In genomic region chr13:92830821-92831220, GRCh38 we compare ENCODE assay signal across 28 cellular contexts.
"Had no signal": no experiment of that assay in that cellular context is flagged by ENCODE, and none has a peak within 500 bp of the region (broad histone marks: within the 10 kb centered on the region; RNA-seq: fewer than 3 reads in every experiment).

No MANE protein-coding gene starts in this region.

- DNase-seq: kidney; left colon; left lung; lower lobe of right lung; mammary epithelial cell; mesendoderm; naive B cell; natural killer cell; nephron progenitor cell; occipital lobe; retina; right cardiac atrium; sigmoid colon; small intestine; spleen; stimulated activated CD4-positive, alpha-beta T cell treated with anti-CD3 and anti-CD28 coated beads, Interleukin-4, amount 100 ng/mL, for 24 hours; stimulated activated naive CD4-positive, alpha-beta T cell; thyroid gland; transverse colon; upper lobe of left lung had no signal

- H3K9me3 Mint-ChIP-seq: nephron progenitor cell; neural progenitor cell; stimulated activated effector memory CD8-positive, alpha-beta T cell treated with anti-CD3 and anti-CD28 coated beads, Interleukin-12 subunit alpha, Interleukin-12 subunit beta, amount 100 ng/mL, for 72 hours had no signal

- H3K4me3 Mint-ChIP-seq: mesothelial cell of epicardium; naive B cell; natural killer cell; nephron progenitor cell; neural progenitor cell; stimulated activated effector memory CD8-positive, alpha-beta T cell treated with anti-CD3 and anti-CD28 coated beads, Interleukin-12 subunit alpha, Interleukin-12 subunit beta, amount 100 ng/mL, for 72 hours; stimulated activated naive CD8-positive, alpha-beta T cell treated with anti-CD3 and anti-CD28 coated beads, Interleukin-15, Interleukin-2, amounts not matched to agents 100 ng/mL and 50 ng/mL, for 24 hours had no signal

- H3K27me3 Mint-ChIP-seq: naive B cell; stimulated activated naive CD8-positive, alpha-beta T cell treated with anti-CD3 and anti-CD28 coated beads, Interleukin-15, Interleukin-2, amounts not matched to agents 100 ng/mL and 50 ng/mL, for 24 hours had no signal

- H3K4me1 ChIP-seq: left lung, lower lobe of right lung, neural progenitor cell, parathyroid adenoma, sigmoid colon, spleen, thyroid gland, transverse colon, upper lobe of left lung, vagina had no signal

- ATAC-seq: left colon; left lung; lower lobe of right lung; natural killer cell; right cardiac atrium; stimulated activated effector memory CD8-positive, alpha-beta T cell treated with anti-CD3 and anti-CD28 coated beads, Interleukin-12 subunit alpha, Interleukin-12 subunit beta, amount 100 ng/mL, for 72 hours had no signal

- H3K9me3 ChIP-seq: lower lobe of right lung, neutrophil, sigmoid colon, thyroid gland, transverse colon, upper lobe of left lung, vagina had no signal

- H3K9ac ChIP-seq: neural progenitor cell, parathyroid adenoma had no signal

- H3K79me2 ChIP-seq: parathyroid adenoma had no signal

- H3K27ac ChIP-seq: left lung, lower lobe of right lung, neural progenitor cell, neutrophil, parathyroid adenoma, sigmoid colon, spleen, thyroid gland, transverse colon, upper lobe of left lung, vagina had no signal

- H2AFZ ChIP-seq: neural progenitor cell, parathyroid adenoma had no signal

- H3K4me2 ChIP-seq: neural progenitor cell had no signal

- H3K27ac Mint-ChIP-seq: mesothelial cell of epicardium; naive B cell; natural killer cell; nephron progenitor cell; neural progenitor cell; progenitor cell of endocrine pancreas; stimulated activated effector memory CD8-positive, alpha-beta T cell treated with anti-CD3 and anti-CD28 coated beads, Interleukin-12 subunit alpha, Interleukin-12 subunit beta, amount 100 ng/mL, for 72 hours; stimulated activated naive CD8-positive, alpha-beta T cell treated with anti-CD3 and anti-CD28 coated beads, Interleukin-15, Interleukin-2, amounts not matched to agents 100 ng/mL and 50 ng/mL, for 24 hours had no signal

- H3K36me3 Mint-ChIP-seq: mesothelial cell of epicardium; naive B cell; natural killer cell; neural progenitor cell; stimulated activated effector memory CD8-positive, alpha-beta T cell treated with anti-CD3 and anti-CD28 coated beads, Interleukin-12 subunit alpha, Interleukin-12 subunit beta, amount 100 ng/mL, for 72 hours had no signal

- H3K27me3 ChIP-seq: left lung, neural progenitor cell, neutrophil, sigmoid colon, spleen, thyroid gland, transverse colon, upper lobe of left lung, vagina had no signal

- H3K4me1 Mint-ChIP-seq: naive B cell; natural killer cell; nephron progenitor cell; neural progenitor cell; stimulated activated effector memory CD8-positive, alpha-beta T cell treated with anti-CD3 and anti-CD28 coated beads, Interleukin-12 subunit alpha, Interleukin-12 subunit beta, amount 100 ng/mL, for 72 hours had no signal

- H3K36me3 ChIP-seq: left lung, lower lobe of right lung, neural progenitor cell, neutrophil, sigmoid colon, spleen, thyroid gland, transverse colon, upper lobe of left lung, vagina had no signal

- H3K4me3 ChIP-seq: left lung, lower lobe of right lung, neural progenitor cell, sigmoid colon, spleen, thyroid gland, transverse colon, upper lobe of left lung, vagina had no signal
